Comparison of ENCODE assay signal across 15 cellular contexts in genomic region chr4:182764137-182764536, GRCh38.
A peak's percentile ranks its signal among the peaks of the same experiment; 100 is the strongest.
DNase-seq lines count a peak whose midpoint lies in the region; ATAC-seq and TF ChIP-seq lines count a peak whose summit lies in the region.
"Had no signal": no experiment of that assay in that cellular context is flagged by ENCODE, and none has a peak within 500 bp of the region (broad histone marks: within the 10 kb centered on the region; RNA-seq: fewer than 3 reads in every experiment).

No MANE protein-coding gene starts in this region.

- POLR2A ChIA-PET in Caco-2 (lab: Charles Lee) (no interaction called here), WTC11 (lab: Charles Lee) (no interaction called here), RWPE1 (lab: Yijun Ruan, JAX; ENCODE audit: low non-redundant PET) (no interaction called here)

- no TSS peak for BruUV-seq in Caco-2 (replicated peaks; lab: Mats Ljungman, UMichigan)

- no peaks in the 10 kb centered on the region for H3K27me3 ChIP-seq in Caco-2 (replicated peaks; ENCODE audit: control insufficient read depth, insufficient read depth, low read length)
- H3K27me3 ChIP-seq: BLaER1 treated with 17β-estradiol and CSF1 and Interleukin-3, amounts not matched to agents 10 nM and 100 nM; Peyer's patch had no signal

- DNase-seq in Caco-2 (peak; percentile 50 to 53), HFFc6 (peak; percentile 30), WTC11 (ENCODE audit: low spot score) (no peak), fibroblast of pulmonary artery (ENCODE audit: low read depth) (peak; percentile 7), RWPE1 (ENCODE audit: low spot score) (no peak), NCI-H510A treated with DMSO at 0.1 percent for 48 hours (lab: John Stamatoyannopoulos, UW) (no peak)
- DNase-seq in stimulated activated naive CD8-positive, alpha-beta T cell treated with anti-CD3 and anti-CD28 coated beads, Interleukin-15, amount 100 ng/mL, for 72 hours = no peak
- DNase-seq: 8988T, NCI-H1436 treated with DMSO at 0.1 percent for 48 hours, NCI-H446 treated with DMSO at 0.1 percent for 48 hours, NCI-H774, Peyer's patch, SHP77 treated with DMSO at 0.1 percent for 48 hours had no signal

- H3K4me1 Mint-ChIP-seq in Caco-2 (ENCODE audit: low read depth, unreplicated experiment) (peaks cover 18% of the 10 kb centered on the region), HFFc6 (ENCODE audit: low read depth) (peaks cover 36% of the 10 kb centered on the region), WTC11 (peaks cover 35% of the 10 kb centered on the region)
- no peaks in the 10 kb centered on the region for H3K4me1 Mint-ChIP-seq in stimulated activated naive CD8-positive, alpha-beta T cell treated with anti-CD3 and anti-CD28 coated beads, Interleukin-15, amount 100 ng/mL, for 72 hours

- H3K27me3 Mint-ChIP-seq in Caco-2 (ENCODE audit: insufficient read depth, unreplicated experiment) (no peaks in the 10 kb centered on the region), HFFc6 (ENCODE audit: insufficient read depth) (no peaks in the 10 kb centered on the region; the same call in none of the 2 replicates), WTC11 (ENCODE audit: low read depth) (no peaks in the 10 kb centered on the region)
- H3K27me3 Mint-ChIP-seq in stimulated activated naive CD8-positive, alpha-beta T cell treated with anti-CD3 and anti-CD28 coated beads, Interleukin-15, amount 100 ng/mL, for 72 hours = peaks cover 9% of the 10 kb centered on the region

- H3K36me3 ChIP-seq in Caco-2 (ENCODE audit: control insufficient read depth, insufficient read depth, low read length) = no peaks in the 10 kb centered on the region
- H3K36me3 ChIP-seq: BLaER1 treated with 17β-estradiol and CSF1 and Interleukin-3, amounts not matched to agents 10 nM and 100 nM; Peyer's patch had no signal

- no peaks in the 10 kb centered on the region for H3K9me3 ChIP-seq in Caco-2
- H3K9me3 ChIP-seq: BLaER1 treated with 17β-estradiol and CSF1 and Interleukin-3, amounts not matched to agents 10 nM and 100 nM; Peyer's patch had no signal

- TF ChIP-seq CTCF in Caco-2 (IDR thresholded peaks at IDR 0.05; ENCODE audit: insufficient read depth in 1 of 2, low read depth in 1 of 2, low read length in 1 of 2, severe bottlenecking in 1 of 2, unreplicated experiment in 1 of 2) (no peak), HFFc6 (IDR thresholded peaks at IDR 0.05) (no peak), WTC11 (IDR thresholded peaks at IDR 0.05) (no peak), fibroblast of pulmonary artery (IDR thresholded peaks at IDR 0.05; ENCODE audit: low read length, missing control alignments) (no peak), RWPE1 (conservative IDR thresholded peaks at IDR 0.05; ENCODE audit: low read depth) (no peak)

- ATAC-seq in WTC11 (no peak), HG03565 (IDR thresholded peaks at IDR 0.05; ENCODE audit: unreplicated experiment) (no peak)
- no peak for ATAC-seq in stimulated activated naive CD8-positive, alpha-beta T cell treated with anti-CD3 and anti-CD28 coated beads, Interleukin-15, amount 100 ng/mL, for 72 hours

- CTCF ChIA-PET in Caco-2 (lab: Charles Lee) (interaction anchor here (1.0 kb wide), 1 partner anchor 16 kb away, joined by 3 read pairs; no protein-coding TSS in a partner anchor), WTC11 (lab: Charles Lee) (interaction anchor here (0.5 kb wide), 1 partner anchor 251 kb away, joined by 3 read pairs; no protein-coding TSS in a partner anchor), RWPE1 (lab: Yijun Ruan, JAX) (interaction anchor here (0.6 kb wide), 2 partner anchors 8 to 45 kb away, joined by 3 read pairs; no protein-coding TSS in a partner anchor)

- intact Hi-C loops in Caco-2 (cut with micrococcal nuclease; ENCODE audit: unreplicated experiment) = no loop called here

- H3K4me3 Mint-ChIP-seq in Caco-2 (ENCODE audit: unreplicated experiment) (peak overlapping the region; percentile 55), HFFc6 (peak overlapping the region; percentile 1), WTC11 (no peak overlapping the region)
- H3K4me3 Mint-ChIP-seq in stimulated activated naive CD8-positive, alpha-beta T cell treated with anti-CD3 and anti-CD28 coated beads, Interleukin-15, amount 100 ng/mL, for 72 hours = no peak overlapping the region

- peaks cover 7% of the 10 kb centered on the region for H3K4me1 ChIP-seq in Caco-2
- H3K4me1 ChIP-seq: Peyer's patch had no signal

- no peak overlapping the region for H3K27ac ChIP-seq in RWPE1
- H3K27ac ChIP-seq: BLaER1 treated with 17β-estradiol and CSF1 and Interleukin-3, amounts not matched to agents 10 nM and 100 nM; Peyer's patch had no signal

- H3K27ac Mint-ChIP-seq in Caco-2 (ENCODE audit: unreplicated experiment) (peak overlapping the region; percentile 45), HFFc6 (peak overlapping the region; percentile 35), WTC11 (peak overlapping the region; percentile 50)
- H3K27ac Mint-ChIP-seq in stimulated activated naive CD8-positive, alpha-beta T cell treated with anti-CD3 and anti-CD28 coated beads, Interleukin-15, amount 100 ng/mL, for 72 hours = no peak overlapping the region

- H3K36me3 Mint-ChIP-seq in Caco-2 (ENCODE audit: insufficient read depth, unreplicated experiment) (peaks cover 28% of the 10 kb centered on the region), HFFc6 (ENCODE audit: low read depth) (0 out of 2 replicates have a peak, but pooled peaks cover 5% of the 10 kb centered on the region), WTC11 (no peaks in the 10 kb centered on the region)

- H3K4me3 ChIP-seq in Caco-2 (ENCODE audit: low read depth, low read length) (no peak overlapping the region), fibroblast of pulmonary artery (replicated peaks; ENCODE audit: low read depth, low read length) (no peak overlapping the region)
- H3K4me3 ChIP-seq: BLaER1 treated with 17β-estradiol and CSF1 and Interleukin-3, amounts not matched to agents 10 nM and 100 nM; Peyer's patch had no signal

- H3K9me3 Mint-ChIP-seq in Caco-2 (ENCODE audit: unreplicated experiment) (no peaks in the 10 kb centered on the region), HFFc6 (no peaks in the 10 kb centered on the region), WTC11 (no peaks in the 10 kb centered on the region)
- H3K9me3 Mint-ChIP-seq in stimulated activated naive CD8-positive, alpha-beta T cell treated with anti-CD3 and anti-CD28 coated beads, Interleukin-15, amount 100 ng/mL, for 72 hours = no peaks in the 10 kb centered on the region

TF ChIP-seq in WTC11, 78 proteins besides CTCF, POLR2A, EP300 and RAD21:
- TF ChIP-seq MLX (CRISPR knock-in tag; IDR thresholded peaks at IDR 0.05) (no peak), PRDM15 (CRISPR knock-in tag; IDR thresholded peaks at IDR 0.05) (no peak), ZNF138 (CRISPR knock-in tag; conservative IDR thresholded peaks at IDR 0.05) (no peak), ZNF423 (CRISPR knock-in tag; IDR thresholded peaks at IDR 0.05) (no peak), ETV6 (CRISPR knock-in tag; IDR thresholded peaks at IDR 0.05) (no peak), ESRRA (CRISPR knock-in tag; IDR thresholded peaks at IDR 0.05; ENCODE audit: borderline replicate concordance) (no peak), FOXP4 (CRISPR knock-in tag; IDR thresholded peaks at IDR 0.05) (no peak), ZNF219 (CRISPR knock-in tag; IDR thresholded peaks at IDR 0.05; ENCODE audit: borderline replicate concordance) (no peak), GABPB1 (CRISPR knock-in tag; IDR thresholded peaks at IDR 0.05) (no peak)

Comparison
In these comparisons a context has a peak if more than half of its experiments do, and no peak if none do; other contexts are left out.
1. DNase-seq: peak in Caco-2 (2 of 2), HFFc6 (single experiment) and fibroblast of pulmonary artery (single experiment); none in WTC11 (single experiment), stimulated activated naive CD8-positive, alpha-beta T cell treated with anti-CD3 and anti-CD28 coated beads, Interleukin-15, amount 100 ng/mL, for 72 hours (0 of 2), RWPE1 (single experiment) and NCI-H510A treated with DMSO at 0.1 percent for 48 hours (single experiment).
2. H3K27ac Mint-ChIP-seq: peak in Caco-2 (single experiment), HFFc6 (single experiment) and WTC11 (single experiment); none in stimulated activated naive CD8-positive, alpha-beta T cell treated with anti-CD3 and anti-CD28 coated beads, Interleukin-15, amount 100 ng/mL, for 72 hours (0 of 2).
3. H3K4me3 Mint-ChIP-seq: peak in Caco-2 (single experiment) and HFFc6 (single experiment); none in WTC11 (single experiment) and stimulated activated naive CD8-positive, alpha-beta T cell treated with anti-CD3 and anti-CD28 coated beads, Interleukin-15, amount 100 ng/mL, for 72 hours (0 of 2).